In the genomic region with DNA sequence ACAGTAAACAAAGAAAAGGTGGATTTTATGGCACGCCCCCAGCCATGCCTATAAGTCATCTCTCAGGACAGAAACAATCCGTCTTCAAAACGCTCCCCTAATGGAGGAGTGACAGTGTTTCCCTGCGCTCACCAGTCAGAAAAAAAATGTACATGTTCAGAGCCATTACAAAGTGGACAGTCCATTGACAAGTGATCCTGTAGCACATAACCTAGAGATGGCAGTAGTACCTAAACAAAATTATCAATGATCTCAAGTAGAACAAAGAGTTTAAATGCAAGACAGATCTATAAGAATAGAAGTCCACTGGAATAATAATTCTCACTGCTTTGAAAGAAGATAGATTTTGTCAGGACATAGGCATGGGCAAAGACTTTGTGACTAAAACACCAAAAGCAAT, we compare ENCODE assay signal across 9 cellular contexts.
"Had no signal": no experiment of that assay in that cellular context is flagged by ENCODE, and none has a peak within 500 bp of the region (broad histone marks: within the 10 kb centered on the region; RNA-seq: fewer than 3 reads in every experiment).

No MANE protein-coding gene starts in this region.

- H3K27me3 ChIP-seq: ascending aorta, colonic mucosa had no signal

- H3K27ac ChIP-seq: ascending aorta, colonic mucosa, lower lobe of right lung, thoracic aorta had no signal

- DNase-seq: activated CD4-positive, alpha-beta memory T cell treated with anti-CD3 and anti-CD28 coated beads, Interleukin-2, amount 10 ng/mL, durations not matched to agents 7 days and 5 days; activated T-cell treated with anti-CD3 and anti-CD28 coated beads, Interleukin-2, amount 50 U/mL, for 48 hours; colonic mucosa; lower lobe of right lung; stimulated activated CD4-positive, alpha-beta T cell treated with anti-CD3 and anti-CD28 coated beads, Interleukin-2, amount 100 ng/mL, for 48 hours; T-helper 2 cell had no signal

- H3K4me1 ChIP-seq: ascending aorta, colonic mucosa, lower lobe of right lung had no signal

- H3K9me3 ChIP-seq: ascending aorta, colonic mucosa, lower lobe of right lung, thoracic aorta had no signal

- ATAC-seq: activated CD4-positive, CD25-positive, alpha-beta regulatory T cell treated with anti-CD3 and anti-CD28 coated beads, Interleukin-2, amount 50 U/mL, for 24 hours; lower lobe of right lung had no signal

- H3K4me3 ChIP-seq: ascending aorta, colonic mucosa, lower lobe of right lung, thoracic aorta had no signal

- H3K36me3 ChIP-seq: ascending aorta, colonic mucosa, lower lobe of right lung, thoracic aorta had no signal
